Comparison of ENCODE assay signal across 8 cellular contexts in the genomic region with DNA sequence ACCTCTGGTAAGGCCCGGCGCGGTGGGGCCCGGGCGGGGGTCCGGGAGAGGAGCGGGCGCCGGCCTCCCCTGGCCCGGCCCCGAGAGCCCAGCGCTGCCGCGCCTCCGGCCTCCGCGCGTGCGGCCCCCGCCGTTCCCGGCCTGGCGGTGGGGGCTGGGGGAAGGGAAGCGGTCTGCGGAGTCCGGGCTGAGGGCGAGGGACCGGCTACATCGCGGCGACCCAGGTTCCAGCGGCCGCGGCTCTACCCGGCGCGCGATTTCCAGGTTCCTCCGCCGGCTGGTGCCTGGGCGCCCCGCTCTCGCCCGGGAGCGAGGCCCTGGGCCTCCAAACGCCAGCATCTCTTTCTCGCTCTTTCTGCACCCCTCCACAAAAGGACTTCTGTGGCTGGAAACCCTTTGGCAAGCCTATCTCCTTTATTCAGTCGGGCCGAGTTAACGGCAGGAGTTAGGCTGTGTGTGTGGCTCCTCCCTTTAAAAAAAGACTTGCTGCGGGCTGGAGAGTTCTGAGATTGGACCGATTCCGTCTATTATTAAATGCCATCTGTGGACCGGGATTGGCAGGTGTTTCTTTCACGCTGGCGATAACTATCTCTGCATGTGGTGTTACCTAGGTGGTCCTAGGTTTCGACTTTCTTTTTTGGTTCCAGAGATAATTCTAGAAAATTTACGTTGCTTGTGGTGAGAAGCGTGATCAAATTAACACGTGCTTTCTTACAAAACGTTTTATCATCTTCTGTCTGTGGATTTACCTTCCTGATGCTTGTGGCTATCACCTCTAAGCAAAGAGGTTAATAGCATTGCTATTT. TPM values are rescaled to one million over a fixed set of nuclear protein-coding genes. Genes with fewer than 3 reads are reported as not detected.
A peak's percentile ranks its signal among the peaks of the same experiment; 100 is the strongest.
DNase-seq lines count a peak whose midpoint lies in the region; ATAC-seq and TF ChIP-seq lines count a peak whose summit lies in the region.

No MANE protein-coding gene starts in this region.

- H3K9me3 Mint-ChIP-seq in activated T-cell treated with anti-CD3 and anti-CD28 coated beads, Interleukin-2, amount 50 U/mL, for 24 hours, result no peaks in the 10 kb centered on the region
- H3K9me3 Mint-ChIP-seq in nephron progenitor cell, result peaks cover 3% of the 10 kb centered on the region

- DNase-seq in activated CD4-positive, CD25-positive, alpha-beta regulatory T cell (lab: John Stamatoyannopoulos, UW), result peak in 3 of 4 experiments; percentile 10 to 31 (median 12)
- no peak for DNase-seq in activated CD4-positive, CD25-positive, alpha-beta regulatory T cell treated with anti-CD3 and anti-CD28 coated beads, Interleukin-2, amount 50 U/mL, for 72 hours
- DNase-seq in NCI-H2171 (lab: John Stamatoyannopoulos, UW) (peak; percentile 55), fibroblast of peridontal ligament (ENCODE audit: extremely low read depth) (peak; percentile 53), nephron progenitor cell (no peak), ureter (ENCODE audit: low spot score) (peak; percentile 46)
- no peak for DNase-seq in activated T-cell treated with anti-CD3 and anti-CD28 coated beads, Interleukin-2, amount 50 U/mL, for 24 hours

- peak overlapping the region; percentile 97 for H3K27ac Mint-ChIP-seq in activated T-cell treated with anti-CD3 and anti-CD28 coated beads, Interleukin-2, amount 50 U/mL, for 24 hours
- peak overlapping the region; percentile 94 for H3K27ac Mint-ChIP-seq in nephron progenitor cell

- peaks cover 34% of the 10 kb centered on the region for H3K4me1 Mint-ChIP-seq in activated T-cell treated with anti-CD3 and anti-CD28 coated beads, Interleukin-2, amount 50 U/mL, for 24 hours (ENCODE audit: low read depth)
- peaks cover 17% of the 10 kb centered on the region for H3K4me1 Mint-ChIP-seq in nephron progenitor cell

- no peak for TF ChIP-seq CTCF in nephron progenitor cell (IDR thresholded peaks at IDR 0.05)

- peak; percentile 14 for ATAC-seq in HG02798 (IDR thresholded peaks at IDR 0.05; ENCODE audit: poor library complexity, unreplicated experiment)

- no peaks in the 10 kb centered on the region for H3K27me3 Mint-ChIP-seq in activated T-cell treated with anti-CD3 and anti-CD28 coated beads, Interleukin-2, amount 50 U/mL, for 24 hours
- H3K27me3 Mint-ChIP-seq in nephron progenitor cell (ENCODE audit: low read depth, poor library complexity), result peaks cover 4% of the 10 kb centered on the region

- peaks cover 30% of the 10 kb centered on the region for H3K36me3 Mint-ChIP-seq in activated T-cell treated with anti-CD3 and anti-CD28 coated beads, Interleukin-2, amount 50 U/mL, for 24 hours (ENCODE audit: low read depth)
- peaks cover 11% of the 10 kb centered on the region for H3K36me3 Mint-ChIP-seq in nephron progenitor cell (ENCODE audit: low read depth)

- H3K4me3 Mint-ChIP-seq in activated T-cell treated with anti-CD3 and anti-CD28 coated beads, Interleukin-2, amount 50 U/mL, for 24 hours, result peak overlapping the region; percentile 94
- H3K4me3 Mint-ChIP-seq in nephron progenitor cell, result peak overlapping the region; percentile 93

RNA-seq across cellular contexts. Expression of a gene that starts 0.6 kb away (rescaled TPM):
- 44.5 TPM for total RNA-seq in ureter

RNA-seq across cellular contexts. Expression of a gene that starts 59.7 kb away (rescaled TPM):
- 1.9 TPM for total RNA-seq in ureter

Comparison
In these comparisons a context has a peak if more than half of its experiments do, and no peak if none do; other contexts are left out.
1. DNase-seq: peak in activated CD4-positive, CD25-positive, alpha-beta regulatory T cell (3 of 4), NCI-H2171 (single experiment), fibroblast of peridontal ligament (single experiment) and ureter (single experiment); none in activated CD4-positive, CD25-positive, alpha-beta regulatory T cell treated with anti-CD3 and anti-CD28 coated beads, Interleukin-2, amount 50 U/mL, for 72 hours (single experiment), activated T-cell treated with anti-CD3 and anti-CD28 coated beads, Interleukin-2, amount 50 U/mL, for 24 hours (single experiment) and nephron progenitor cell (single experiment).